Comparison of ENCODE assay signal across 20 cellular contexts in the genomic region with DNA sequence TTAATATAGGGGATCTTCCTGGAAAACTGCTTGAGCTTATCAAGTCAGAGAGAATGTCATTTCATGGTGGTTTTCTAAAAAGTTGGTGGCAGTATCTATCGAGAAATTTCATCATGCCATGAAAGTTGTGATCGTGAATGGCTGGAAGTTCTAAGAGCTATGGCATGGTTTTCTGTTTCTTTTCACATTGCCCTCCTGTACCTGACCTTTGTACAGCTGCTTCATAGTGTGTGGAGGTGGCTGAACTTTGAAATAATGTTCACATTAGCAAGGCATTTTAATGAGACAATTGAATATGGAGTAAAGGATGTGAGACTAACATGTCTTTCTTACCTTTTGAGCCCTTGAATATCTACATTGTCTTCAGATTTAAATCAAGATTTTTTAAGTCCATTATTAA.
DNase-seq lines count a peak whose midpoint lies in the region; ATAC-seq and TF ChIP-seq lines count a peak whose summit lies in the region.
"Had no signal": no experiment of that assay in that cellular context is flagged by ENCODE, and none has a peak within 500 bp of the region (broad histone marks: within the 10 kb centered on the region; RNA-seq: fewer than 3 reads in every experiment).

No MANE protein-coding gene starts in this region.

- CTCF ChIA-PET in OCI-LY7 (lab: Charles Lee; ENCODE audit: unreplicated experiment), result no interaction called here

- H3K4me1 ChIP-seq in OCI-LY7 (ENCODE audit: insufficient read depth, low read length, poor library complexity, severe bottlenecking), result peaks cover 8% of the 10 kb centered on the region
- no peaks in the 10 kb centered on the region for H3K4me1 ChIP-seq in heart left ventricle
- H3K4me1 ChIP-seq: A549, BE2C had no signal

- DNase-seq in HuH-7.5 (ENCODE audit: low spot score) (peak; percentile 5), OCI-LY7 (ENCODE audit: low spot score) (no peak), left lobe of liver (ENCODE audit: low spot score) (no peak), heart left ventricle (no peak)
- no peak for DNase-seq in activated effector memory CD4-positive, alpha-beta T cell treated with anti-CD3 and anti-CD28 coated beads, Interleukin-2, amount 50 U/mL, for 16 hours
- DNase-seq: 8988T; ACHN; AML-193; BE2C; CD4-positive, alpha-beta T cell; CD8-positive, alpha-beta memory T cell; DMS53; DMS79 treated with DMSO at 0.1 percent for 48 hours; GF-D8; H9 had no signal

- no peaks in the 10 kb centered on the region for H3K27me3 ChIP-seq in heart left ventricle
- H3K27me3 ChIP-seq: BE2C; BLaER1 treated with 17β-estradiol and CSF1 and Interleukin-3, amounts not matched to agents 10 nM and 100 nM had no signal

- no peak overlapping the region for H3K4me2 ChIP-seq in OCI-LY7 (ENCODE audit: low read length)
- H3K4me2 ChIP-seq: A549; BLaER1 treated with 17β-estradiol and CSF1 and Interleukin-3, amounts not matched to agents 10 nM and 100 nM; GM23338 had no signal

- no peak overlapping the region for H3K27ac ChIP-seq in OCI-LY7 (ENCODE audit: low read depth, low read length, poor library complexity, severe bottlenecking)
- no peak overlapping the region for H3K27ac ChIP-seq in heart left ventricle
- H3K27ac ChIP-seq: A549; BLaER1 treated with 17β-estradiol and CSF1 and Interleukin-3, amounts not matched to agents 10 nM and 100 nM had no signal

- no peaks in the 10 kb centered on the region for H3K9me2 ChIP-seq in OCI-LY7 (ENCODE audit: insufficient read depth, low read length)

- H3K36me3 ChIP-seq in OCI-LY7 (ENCODE audit: insufficient read depth, low read length) (peaks cover 9% of the 10 kb centered on the region; the same call in 1 of the 2 replicates), heart left ventricle (no peaks in the 10 kb centered on the region)
- H3K36me3 ChIP-seq: BE2C; BLaER1 treated with 17β-estradiol and CSF1 and Interleukin-3, amounts not matched to agents 10 nM and 100 nM had no signal

- H2AFZ ChIP-seq in OCI-LY7 (ENCODE audit: low read length), result 0 out of 2 replicates have a peak overlapping the region, but pooled peaks have one; percentile 29
- H2AFZ ChIP-seq: GM23338 had no signal

- H3K9me3 ChIP-seq in OCI-LY7 (ENCODE audit: low read length), result peaks cover 12% of the 10 kb centered on the region
- no peaks in the 10 kb centered on the region for H3K9me3 ChIP-seq in heart left ventricle
- H3K9me3 ChIP-seq: A549, BE2C had no signal

- H3K4me3 ChIP-seq in OCI-LY7 (ENCODE audit: low read depth, low read length, poor library complexity, severe bottlenecking) (no peak overlapping the region), heart left ventricle (no peak overlapping the region)
- H3K4me3 ChIP-seq: A549; BLaER1 treated with 17β-estradiol and CSF1 and Interleukin-3, amounts not matched to agents 10 nM and 100 nM; GM23338 had no signal

- no peak for TF ChIP-seq POLR2A in heart left ventricle (IDR thresholded peaks at IDR 0.05)

- H4K20me1 ChIP-seq in OCI-LY7 (ENCODE audit: insufficient read depth, low read length), result no peaks in the 10 kb centered on the region
- H4K20me1 ChIP-seq: BLaER1 treated with 17β-estradiol and CSF1 and Interleukin-3, amounts not matched to agents 10 nM and 100 nM had no signal

- TF ChIP-seq CTCF in OCI-LY7 (conservative IDR thresholded peaks at IDR 0.05; ENCODE audit: low read length), result no peak
- TF ChIP-seq CTCF in heart left ventricle (IDR thresholded peaks at IDR 0.05), result no peak

- H3K79me2 ChIP-seq in OCI-LY7 (ENCODE audit: insufficient read depth, low read depth, low read length), result no peaks in the 10 kb centered on the region

- intact Hi-C loops in OCI-LY7 (cut with micrococcal nuclease; ENCODE audit: unreplicated experiment), result no loop called here
- intact Hi-C loops in heart left ventricle (cut with DNase I), result no loop called here

- BruUV-seq in OCI-LY7 (replicated peaks; lab: Mats Ljungman, UMichigan), result no TSS peak

- POLR2A ChIA-PET in OCI-LY7 (lab: Charles Lee), result interaction anchor here (1.0 to 1.8 kb wide), 5 partner anchors 9 to 53 kb away, joined by 3 to 9 read pairs (median 4); no protein-coding TSS in a partner anchor

- WGBS in heart left ventricle, 4 donors, result 85 to 95% (median 90%) methylated on average over 2 of the region's 2 CpGs

- ATAC-seq in left lobe of liver (peak; percentile 63), heart left ventricle (no peak), HG02759 (IDR thresholded peaks at IDR 0.05; ENCODE audit: unreplicated experiment) (no peak)
- ATAC-seq: A549, GM23338, HCT116 had no signal
